In genomic region chr13:41639955-41640780, GRCh38 we compare ENCODE assay signal across 13 cellular contexts.
A peak's percentile ranks its signal among the peaks of the same experiment; 100 is the strongest.
DNase-seq lines count a peak whose midpoint lies in the region; ATAC-seq and TF ChIP-seq lines count a peak whose summit lies in the region.
"Had no signal": no experiment of that assay in that cellular context is flagged by ENCODE, and none has a peak within 500 bp of the region (broad histone marks: within the 10 kb centered on the region; RNA-seq: fewer than 3 reads in every experiment).

No MANE protein-coding gene starts in this region.

- H3K4me2 ChIP-seq in trophoblast cell (ENCODE audit: low read length), result no peak overlapping the region
- H3K4me2 ChIP-seq: GM23338 had no signal

- no peaks in the 10 kb centered on the region for H3K36me3 ChIP-seq in A673 (ENCODE audit: insufficient read depth, low read length, poor library complexity, severe bottlenecking)
- no peaks in the 10 kb centered on the region for H3K36me3 ChIP-seq in heart right ventricle
- no peaks in the 10 kb centered on the region for H3K36me3 ChIP-seq in trophoblast cell (ENCODE audit: control insufficient read depth in 1 of 2, insufficient read depth in 2 of 2, low read length in 2 of 2)
- H3K36me3 ChIP-seq: brain microvascular endothelial cell had no signal

- H2BK12ac ChIP-seq in trophoblast cell (ENCODE audit: low read length), result no peak overlapping the region

- 40 to 45% methylated on average over 4 of the region's 4 CpGs for whole genome bisulfite sequencing in heart right ventricle, 2 donors
- no CpG with 5 or more reads among the region's 4 CpGs for WGBS in trophoblast cell (ENCODE audit: extremely low coverage, insufficient coverage, insufficient read length)

- H2BK5ac ChIP-seq in trophoblast cell (ENCODE audit: low read depth, low read length, poor library complexity), result no peak overlapping the region

- no peak overlapping the region for H3K23ac ChIP-seq in trophoblast cell (ENCODE audit: low read length)

- no peak overlapping the region for H4K91ac ChIP-seq in trophoblast cell (ENCODE audit: low read depth, low read length)

- H3K9me3 ChIP-seq in A673 (ENCODE audit: low read depth, low read length, poor library complexity, severe bottlenecking) (no peaks in the 10 kb centered on the region), heart right ventricle (no peaks in the 10 kb centered on the region), trophoblast cell (ENCODE audit: insufficient read depth, low read depth, low read length) (no peaks in the 10 kb centered on the region)

- no peak overlapping the region for H3K18ac ChIP-seq in trophoblast cell (ENCODE audit: low read length)

- H3K4me3 ChIP-seq in A673 (ENCODE audit: low read depth, low read length, poor library complexity, severe bottlenecking), result no peak overlapping the region
- H3K4me3 ChIP-seq in heart right ventricle, result no peak overlapping the region
- no peak overlapping the region for H3K4me3 ChIP-seq in trophoblast cell (ENCODE audit: low read depth, low read length)
- H3K4me3 ChIP-seq: GM23338 had no signal

- POLR2A ChIA-PET in A673 (lab: Charles Lee; ENCODE audit: low non-redundant PET), result no interaction called here

- H4K8ac ChIP-seq in trophoblast cell (ENCODE audit: low read depth, low read length), result no peak overlapping the region

- H3K27me3 ChIP-seq in A673 (replicated peaks; ENCODE audit: insufficient read depth, low read depth, low read length, poor library complexity) (no peaks in the 10 kb centered on the region), heart right ventricle (no peaks in the 10 kb centered on the region), trophoblast cell (ENCODE audit: insufficient read depth, low read length) (no peaks in the 10 kb centered on the region)
- H3K27me3 ChIP-seq: brain microvascular endothelial cell had no signal

- H3K79me1 ChIP-seq in trophoblast cell (ENCODE audit: low read length), result peaks cover 7% of the 10 kb centered on the region

- no peak overlapping the region for H2AK5ac ChIP-seq in trophoblast cell (ENCODE audit: low read length)

- H3K14ac ChIP-seq in trophoblast cell (ENCODE audit: low read length), result no peak overlapping the region

- no peak overlapping the region for H2AFZ ChIP-seq in trophoblast cell (ENCODE audit: insufficient read depth, low read length, poor library complexity)
- H2AFZ ChIP-seq: GM23338 had no signal

- H3K4ac ChIP-seq in trophoblast cell (ENCODE audit: low read depth, low read length), result no peak overlapping the region

- ATAC-seq in heart right ventricle, result peak; percentile 68 to 94 (median 89)
- ATAC-seq: GM23338 had no signal

- CTCF ChIA-PET in A673 (lab: Charles Lee), result no interaction called here

- no peaks in the 10 kb centered on the region for H3K79me2 ChIP-seq in trophoblast cell (ENCODE audit: control insufficient read depth, insufficient read depth, low read length, poor library complexity)

- H3K27ac ChIP-seq in A673 (ENCODE audit: low read depth, low read length, poor library complexity, severe bottlenecking), result no peak overlapping the region
- H3K27ac ChIP-seq in heart right ventricle, result peak overlapping the region; percentile 28 to 87 (median 70)
- H3K27ac ChIP-seq in trophoblast cell (ENCODE audit: low read depth, low read length), result peak overlapping the region; percentile 1
- H3K27ac ChIP-seq: brain microvascular endothelial cell had no signal

- peaks cover 12% of the 10 kb centered on the region for H3K4me1 ChIP-seq in A673 (ENCODE audit: insufficient read depth, low read length, poor library complexity, severe bottlenecking)
- peaks cover 2 to 51% (median 35%) of the 10 kb centered on the region in 9 donors for H3K4me1 ChIP-seq in heart right ventricle
- peaks cover 5 to 9% of the 10 kb centered on the region in 2 experiments for H3K4me1 ChIP-seq in trophoblast cell (ENCODE audit: control insufficient read depth in 1 of 2, insufficient read depth in 2 of 2, low read length in 2 of 2)

- no TSS peak for BruUV-seq in A673 (replicated peaks; lab: Mats Ljungman, UMichigan)

- intact Hi-C loops in A673 (cut with micrococcal nuclease; ENCODE audit: unreplicated experiment), result loop anchor here (10.0 kb wide), 1 partner anchor 585 kb away; no protein-coding TSS in a partner anchor
- intact Hi-C loops in heart right ventricle (cut with DNase I), result loop anchor here in 3 of 10 donors (10.0 kb wide), 2 partner anchors 145 to 175 kb away; no protein-coding TSS in a partner anchor

- no peak overlapping the region for H4K12ac ChIP-seq in trophoblast cell (ENCODE audit: low read depth, low read length)

- H3K9ac ChIP-seq in trophoblast cell (ENCODE audit: low read length), result no peak overlapping the region

- peak; percentile 18 for DNase-seq in A673 (ENCODE audit: low spot score)
- DNase-seq in NCI-H2227 treated with DMSO at 0.1 percent for 48 hours (lab: John Stamatoyannopoulos, UW), result peak; percentile 52
- peak in 1 of 2 donors; percentile 20 for DNase-seq in heart right ventricle
- DNase-seq in trophoblast cell, result peak in 1 of 2 donors; percentile 7
- no peak for DNase-seq in LoVo (ENCODE audit: low spot score)
- DNase-seq in cerebellum (ENCODE audit: low spot score), result no peak
- DNase-seq in stimulated activated CD4-positive, alpha-beta T cell treated with anti-CD3 and anti-CD28 coated beads, Interleukin-4, amount 100 ng/mL, for 24 hours, result no peak
- DNase-seq in T-helper 2 cell, result no peak
- DNase-seq: activated T-cell treated with anti-CD3 and anti-CD28 coated beads, Interleukin-2, amount 50 U/mL, for 48 hours; brain microvascular endothelial cell; DMS53; NCI-H1436 treated with DMSO at 0.1 percent for 48 hours had no signal

- no peak overlapping the region for H2BK120ac ChIP-seq in trophoblast cell (ENCODE audit: insufficient read depth, low read length, poor library complexity)

- no peak for TF ChIP-seq CTCF in A673 (conservative IDR thresholded peaks at IDR 0.05; ENCODE audit: low read depth, low read length)
- no peak for TF ChIP-seq CTCF in heart right ventricle (IDR thresholded peaks at IDR 0.05)

Comparison
In these comparisons a context has a peak if more than half of its experiments do, and no peak if none do; other contexts are left out.
1. DNase-seq: peak in A673 (single experiment) and NCI-H2227 treated with DMSO at 0.1 percent for 48 hours (single experiment); none in LoVo (single experiment), cerebellum (single experiment), stimulated activated CD4-positive, alpha-beta T cell treated with anti-CD3 and anti-CD28 coated beads, Interleukin-4, amount 100 ng/mL, for 24 hours (single experiment) and T-helper 2 cell (0 of 5).